ENCODE assay signal across 21 cellular contexts in genomic region chr1:46205794-46206193, GRCh38. TPM values are rescaled to one million over a fixed set of nuclear protein-coding genes. Genes with fewer than 3 reads are reported as not detected.
A peak's percentile ranks its signal among the peaks of the same experiment; 100 is the strongest.
DNase-seq lines count a peak whose midpoint lies in the region; ATAC-seq and TF ChIP-seq lines count a peak whose summit lies in the region.
"Had no signal": no experiment of that assay in that cellular context is flagged by ENCODE, and none has a peak within 500 bp of the region (broad histone marks: within the 10 kb centered on the region; RNA-seq: fewer than 3 reads in every experiment).

No MANE protein-coding gene starts in this region.

- H3K27me3 ChIP-seq in GM23338 (ENCODE audit: insufficient read depth) (0 out of 2 replicates have a peak, but pooled peaks cover 5% of the 10 kb centered on the region), skeletal muscle satellite cell (ENCODE audit: control insufficient read depth, insufficient read depth, low read length) (no peaks in the 10 kb centered on the region)
- H3K27me3 ChIP-seq: colonic mucosa, neutrophil had no signal

- no peaks in the 10 kb centered on the region for H4K20me1 ChIP-seq in GM23338 (replicated peaks; ENCODE audit: insufficient read depth)

- H3K9ac ChIP-seq in skeletal muscle satellite cell (ENCODE audit: low read depth, low read length), result no peak overlapping the region

- H3K4me3 Mint-ChIP-seq in GM23338, result no peak overlapping the region
- H3K4me3 Mint-ChIP-seq: mesothelial cell of epicardium had no signal

- H2AFZ ChIP-seq in GM23338, result no peak overlapping the region

- no peaks in the 10 kb centered on the region for H3K36me3 ChIP-seq in GM23338 (ENCODE audit: insufficient read depth)
- no peaks in the 10 kb centered on the region for H3K36me3 ChIP-seq in skeletal muscle satellite cell (ENCODE audit: insufficient read depth, low read length)
- H3K36me3 ChIP-seq: colonic mucosa, neutrophil had no signal

- H3K4me2 ChIP-seq in GM23338, result 0 out of 2 replicates have a peak overlapping the region, but pooled peaks have one; percentile 20
- H3K4me2 ChIP-seq in skeletal muscle satellite cell (ENCODE audit: low read length), result peak overlapping the region; percentile 95

- ATAC-seq in GM23338 (no peak), left ventricle myocardium superior (peak; percentile 72), HG03378 (IDR thresholded peaks at IDR 0.05; ENCODE audit: unreplicated experiment) (no peak), HG03097 (IDR thresholded peaks at IDR 0.05; ENCODE audit: low FRiP score, unreplicated experiment) (no peak)

- no peaks in the 10 kb centered on the region for H3K36me3 Mint-ChIP-seq in GM23338 (ENCODE audit: low read depth)
- H3K36me3 Mint-ChIP-seq: CD8-positive, alpha-beta memory T cell; mesothelial cell of epicardium had no signal

- no peak for TF ChIP-seq CTCF in GM23338 (conservative IDR thresholded peaks at IDR 0.05; ENCODE audit: low read depth in 2 of 2)

- H3K4me1 Mint-ChIP-seq in GM23338, result peaks cover 20% of the 10 kb centered on the region

- DNase-seq in GM23338 (ENCODE audit: low spot score), result no peak
- DNase-seq in caudate nucleus (lab: John Stamatoyannopoulos, UW), result peak in 11 of 61 donors; percentile 11 to 59 (median 32)
- no peak for DNase-seq in left ventricle myocardium superior
- no peak for DNase-seq in stimulated activated CD4-positive, alpha-beta T cell treated with anti-CD3 and anti-CD28 coated beads, Interleukin-4, amount 100 ng/mL, for 24 hours
- DNase-seq in retina, result no peak
- DNase-seq: amygdala; colonic mucosa; glutamatergic neuron; H9; NK-92 treated with Interleukin-12 subunit alpha and Interleukin-12 subunit beta, amount 100 ng/mL, for 24 hours had no signal

- H3K9me2 ChIP-seq in GM23338 (ENCODE audit: insufficient read depth), result no peaks in the 10 kb centered on the region

- H3K27ac Mint-ChIP-seq in GM23338, result no peak overlapping the region
- H3K27ac Mint-ChIP-seq: H9 had no signal

- H3K9me3 Mint-ChIP-seq in GM23338, result no peaks in the 10 kb centered on the region
- H3K9me3 Mint-ChIP-seq: CD8-positive, alpha-beta memory T cell; H9; mesothelial cell of epicardium had no signal

- H3K27ac ChIP-seq in GM23338 (ENCODE audit: low read depth), result no peak overlapping the region
- H3K27ac ChIP-seq in caudate nucleus (ENCODE audit: low read depth, low read length), result peak overlapping the region; percentile 68
- H3K27ac ChIP-seq: colonic mucosa, neutrophil had no signal

- 0 out of 2 replicates have a peak, but pooled peaks cover 5% of the 10 kb centered on the region for H3F3A ChIP-seq in GM23338 (replicated peaks; ENCODE audit: low read depth)

- H3K9me3 ChIP-seq in skeletal muscle satellite cell (replicated peaks; ENCODE audit: low read length), result no peaks in the 10 kb centered on the region
- H3K9me3 ChIP-seq: colonic mucosa, neutrophil had no signal

- H3K79me2 ChIP-seq in GM23338 (replicated peaks; ENCODE audit: insufficient read depth), result no peaks in the 10 kb centered on the region

- H3K4me1 ChIP-seq in GM23338 (ENCODE audit: insufficient read depth), result peaks cover 5% of the 10 kb centered on the region
- H3K4me1 ChIP-seq in skeletal muscle satellite cell (ENCODE audit: control insufficient read depth, insufficient read depth, low read length), result peaks cover 20% of the 10 kb centered on the region
- H3K4me1 ChIP-seq: colonic mucosa had no signal

- H3K4me3 ChIP-seq in GM23338 (no peak overlapping the region), skeletal muscle satellite cell (ENCODE audit: low read length) (no peak overlapping the region)
- H3K4me3 ChIP-seq: colonic mucosa had no signal

- intact Hi-C loops in left ventricle myocardium superior (cut with micrococcal nuclease), result no loop called here

- H3K27me3 Mint-ChIP-seq in GM23338 (ENCODE audit: insufficient read depth, low read depth, poor library complexity), result peaks cover 17% of the 10 kb centered on the region
- H3K27me3 Mint-ChIP-seq: CD8-positive, alpha-beta memory T cell had no signal

TF ChIP-seq in GM23338, 12 proteins besides CTCF, POLR2A, EP300 and RAD21:
- TF ChIP-seq ZNF462 (CRISPR knock-in tag; IDR thresholded peaks at IDR 0.05), result no peak
- TF ChIP-seq JUNB (IDR thresholded peaks at IDR 0.05; ENCODE audit: unreplicated experiment), result no peak

RNA-seq across cellular contexts. Expression of gene LURAP1, which starts 2.7 kb away (rescaled TPM):
- 3.5 and 5.0 TPM in 2 replicates for total RNA-seq in GM23338 (2014; rRNA removed; shearing (Covaris generic))
- polyA plus RNA-seq in GM23338 (2016; fragmentation: Nextera tagmentation; extraction: Ambion mirVana), result 1.3 and 1.8 TPM in 2 replicates
- 7.6 TPM for total RNA-seq in left ventricle myocardium superior
- 3.7 and 4.1 TPM in 2 replicates for total RNA-seq in skeletal muscle satellite cell (2012; rRNA removed)
- total RNA-seq: CD8-positive, alpha-beta memory T cell had no signal

RNA-seq across cellular contexts. Expression of gene POMGNT1, which starts 7.6 kb away (rescaled TPM):
- 32.1 and 33.2 TPM in 2 replicates for total RNA-seq in GM23338 (2014; rRNA removed; shearing (Covaris generic))
- polyA plus RNA-seq in GM23338 (2016; fragmentation: Nextera tagmentation; extraction: Ambion mirVana), result 23.0 and 24.3 TPM in 2 replicates
- total RNA-seq in left ventricle myocardium superior, result 137 TPM
- 53.5 and 55.3 TPM in 2 replicates for total RNA-seq in skeletal muscle satellite cell (2012; rRNA removed)

RNA-seq across cellular contexts. Expression of gene P3R3URF, which starts 29.5 kb away (rescaled TPM):
- total RNA-seq in GM23338 (2014; rRNA removed; shearing (Covaris generic)), result not detected in 2 replicates
- polyA plus RNA-seq in GM23338 (2016; fragmentation: Nextera tagmentation; extraction: Ambion mirVana), result not detected in 2 replicates
- total RNA-seq in left ventricle myocardium superior, result not detected
- total RNA-seq in skeletal muscle satellite cell (2012; rRNA removed), result not detected in 2 replicates
- total RNA-seq: activated CD8-positive, alpha-beta memory T cell treated with anti-CD3 and anti-CD28 coated beads for 36 hours; CD8-positive, alpha-beta memory T cell; colonic mucosa; H9; HT1080; mesothelial cell of epicardium; skeletal muscle tissue; T-helper 2 cell treated with Interferon-gamma antibody and Interleukin-4, amounts not matched to agents 100 ng/mL and 5 ng/mL, for 36 hours; ureter had no signal
- polyA plus RNA-seq: CD8-positive, alpha-beta memory T cell had no signal

RNA-seq across cellular contexts. Expression of gene TSPAN1, which starts 30.9 kb away (rescaled TPM):
- total RNA-seq in GM23338 (2014; rRNA removed; shearing (Covaris generic)), result not detected in 2 replicates
- not detected in 2 replicates for polyA plus RNA-seq in GM23338 (2016; fragmentation: Nextera tagmentation; extraction: Ambion mirVana)
- total RNA-seq in left ventricle myocardium superior, result 0.72 TPM
- total RNA-seq in skeletal muscle satellite cell (2012; rRNA removed), result 0.51 TPM in 1 of 2 replicates, not detected in the other
- total RNA-seq: activated CD8-positive, alpha-beta memory T cell treated with anti-CD3 and anti-CD28 coated beads for 36 hours; CD8-positive, alpha-beta memory T cell; H9; skeletal muscle tissue; T-helper 2 cell treated with Interferon-gamma antibody and Interleukin-4, amounts not matched to agents 100 ng/mL and 5 ng/mL, for 36 hours had no signal
- polyA plus RNA-seq: CD8-positive, alpha-beta memory T cell had no signal

RNA-seq across cellular contexts. Expression of gene RAD54L, which starts 41.8 kb away (rescaled TPM):
- 32.5 and 48.1 TPM in 2 replicates for total RNA-seq in GM23338 (2014; rRNA removed; shearing (Covaris generic))
- 26.4 TPM in 2 replicates for polyA plus RNA-seq in GM23338 (2016; fragmentation: Nextera tagmentation; extraction: Ambion mirVana)
- 0.97 TPM for total RNA-seq in left ventricle myocardium superior
- 3.5 and 8.1 TPM in 2 replicates for total RNA-seq in skeletal muscle satellite cell (2012; rRNA removed)
